ENCODE assay signal across 17 cellular contexts in the genomic region with DNA sequence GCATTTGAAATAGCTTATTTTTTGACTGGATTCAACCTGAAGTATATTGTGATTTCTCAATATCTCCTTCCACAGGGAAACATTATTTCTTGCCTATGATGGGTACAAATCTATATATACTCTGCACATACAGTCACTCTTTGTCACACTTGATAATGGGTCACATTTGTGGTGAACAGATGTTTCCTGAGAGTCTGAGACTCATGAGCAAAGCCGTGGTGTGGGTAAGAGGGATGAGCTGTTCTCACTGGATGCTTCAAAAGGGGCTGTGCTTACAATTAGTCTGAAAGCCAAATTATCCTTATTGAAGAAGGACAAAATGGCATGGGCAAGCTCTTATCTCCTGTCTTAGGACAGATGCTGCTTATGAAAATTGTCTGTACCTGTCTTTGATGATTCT. TPM values are rescaled to one million over a fixed set of nuclear protein-coding genes. Genes with fewer than 3 reads are reported as not detected.
A peak's percentile ranks its signal among the peaks of the same experiment; 100 is the strongest.
DNase-seq lines count a peak whose midpoint lies in the region; ATAC-seq lines count a peak whose summit lies in the region.
"Had no signal": no experiment of that assay in that cellular context is flagged by ENCODE, and none has a peak within 500 bp of the region (broad histone marks: within the 10 kb centered on the region; RNA-seq: fewer than 3 reads in every experiment).

No MANE protein-coding gene starts in this region.

- H3K4ac ChIP-seq in mesenchymal stem cell (ENCODE audit: low read depth in 1 of 2, low read length in 2 of 2): no peak overlapping the region

- H2AK5ac ChIP-seq in mesenchymal stem cell (ENCODE audit: low read length, severe bottlenecking): no peak overlapping the region

- no peaks in the 10 kb centered on the region for H3K79me1 ChIP-seq in mesenchymal stem cell (replicated peaks; ENCODE audit: low read length, poor library complexity, severe bottlenecking)

- H2BK120ac ChIP-seq in mesenchymal stem cell (ENCODE audit: low read depth, low read length): no peak overlapping the region

- no peak overlapping the region for H3K9ac ChIP-seq in mesenchymal stem cell (ENCODE audit: low read length)

- peak; percentile 63 for ATAC-seq in GM18499 (IDR thresholded peaks at IDR 0.05; ENCODE audit: insufficient read depth, unreplicated experiment)
- no peak for ATAC-seq in GM21825 (IDR thresholded peaks at IDR 0.05; ENCODE audit: unreplicated experiment)
- ATAC-seq: HCT116, heart right ventricle had no signal

- 17% methylated on average over 1 of the region's 1 CpG for WGBS in mesenchymal stem cell

- H3K9me3 ChIP-seq in mesenchymal stem cell (ENCODE audit: control insufficient read depth, low read length): peaks cover 1% of the 10 kb centered on the region
- H3K9me3 ChIP-seq: heart right ventricle, SJSA1, tibial nerve had no signal

- no peak overlapping the region for H2BK15ac ChIP-seq in mesenchymal stem cell (ENCODE audit: low read depth, poor library complexity, severe bottlenecking)

- no peak overlapping the region for H2BK12ac ChIP-seq in mesenchymal stem cell (ENCODE audit: low read length in 2 of 2)

- no peak overlapping the region for H4K8ac ChIP-seq in mesenchymal stem cell (ENCODE audit: low read length)

- H3K27me3 ChIP-seq in mesenchymal stem cell (ENCODE audit: control insufficient read depth in 1 of 2, insufficient read depth in 1 of 2, low read length in 2 of 2): peaks cover 0 to 7% of the 10 kb centered on the region in 2 experiments
- H3K27me3 ChIP-seq: cardiac muscle cell, heart right ventricle, SJSA1, tibial nerve had no signal

- H3K14ac ChIP-seq in mesenchymal stem cell (ENCODE audit: low read length in 2 of 2): no peak overlapping the region

- H2BK5ac ChIP-seq in mesenchymal stem cell (ENCODE audit: low read depth, low read length, poor library complexity, severe bottlenecking): no peak overlapping the region

- H3K18ac ChIP-seq in mesenchymal stem cell (ENCODE audit: low read depth in 1 of 2, low read length in 2 of 2): no peak overlapping the region

- peaks cover 2% of the 10 kb centered on the region for H3K4me1 ChIP-seq in mesenchymal stem cell (ENCODE audit: control insufficient read depth, insufficient read depth, low read depth, low read length)
- H3K4me1 ChIP-seq: spleen, tibial nerve had no signal

- DNase-seq in NOMO-1 treated with DMSO at 0.1 percent for 48 hours (lab: John Stamatoyannopoulos, UW; ENCODE audit: unreplicated experiment) (peak; percentile 2), NOMO-1 treated with dmso at 0.1 percent for 144 hours (lab: John Stamatoyannopoulos, UW; ENCODE audit: unreplicated experiment) (no peak), NCI-H524 treated with DMSO at 0.1 percent for 48 hours (lab: John Stamatoyannopoulos, UW) (peak; percentile 32), mesenchymal stem cell (peak; percentile 49), NCI-H226 (no peak)
- DNase-seq in stimulated activated naive CD4-positive, alpha-beta T cell (lab: John Stamatoyannopoulos, UW): no peak
- DNase-seq: activated CD4-positive, alpha-beta T cell treated with anti-CD3 and anti-CD28 coated beads, Interleukin-2, amount 10 ng/mL, durations not matched to agents 24 days and 14 days; CD4-positive, CD25-positive, alpha-beta regulatory T cell; heart right ventricle; NCI-H1930; spleen had no signal

- no peaks in the 10 kb centered on the region for H3K36me3 ChIP-seq in mesenchymal stem cell (ENCODE audit: control insufficient read depth in 1 of 2, insufficient read depth in 2 of 2, low read depth in 1 of 2, low read length in 2 of 2)
- H3K36me3 ChIP-seq: cardiac muscle cell, heart right ventricle, SJSA1, spleen, tibial nerve had no signal

- no peak overlapping the region for H3K4me2 ChIP-seq in mesenchymal stem cell (ENCODE audit: low read length, poor library complexity, severe bottlenecking)

- H2AFZ ChIP-seq in mesenchymal stem cell (ENCODE audit: low read depth, low read length): no peak overlapping the region

- H4K91ac ChIP-seq in mesenchymal stem cell (ENCODE audit: low read length): no peak overlapping the region

- no peak overlapping the region for H3K27ac ChIP-seq in mesenchymal stem cell (ENCODE audit: low read length, poor library complexity, severe bottlenecking)
- H3K27ac ChIP-seq: cardiac muscle cell, heart right ventricle, SJSA1, spleen, tibial nerve had no signal

- H3K23ac ChIP-seq in mesenchymal stem cell (ENCODE audit: low read length in 2 of 2): no peak overlapping the region

- no peak overlapping the region for H3K4me3 ChIP-seq in mesenchymal stem cell (ENCODE audit: insufficient read depth in 1 of 2, low read depth in 1 of 2, low read length in 2 of 2)
- H3K4me3 ChIP-seq: cardiac muscle cell, heart right ventricle, SJSA1, spleen, tibial nerve had no signal

RNA-seq across cellular contexts. Expression of a gene that starts 18.0 kb away (rescaled TPM):
- polyA plus RNA-seq in mesenchymal stem cell (2013, experiment 1 of 2): 17.7 TPM
- 19.0 TPM for polyA plus RNA-seq in mesenchymal stem cell (2013, experiment 2 of 2)

RNA-seq across cellular contexts. Expression of a gene that starts 33.3 kb away (rescaled TPM):
- 89.2 TPM for polyA plus RNA-seq in mesenchymal stem cell (2013, experiment 1 of 2)
- 81.2 TPM for polyA plus RNA-seq in mesenchymal stem cell (2013, experiment 2 of 2)

Comparison
In these comparisons a context has a peak if more than half of its experiments do, and no peak if none do; other contexts are left out.
1. DNase-seq: peak in NOMO-1 treated with DMSO at 0.1 percent for 48 hours (single experiment), NCI-H524 treated with DMSO at 0.1 percent for 48 hours (single experiment) and mesenchymal stem cell (single experiment); none in NOMO-1 treated with dmso at 0.1 percent for 144 hours (single experiment), stimulated activated naive CD4-positive, alpha-beta T cell (0 of 6) and NCI-H226 (single experiment).